ENCODE assay signal across 38 cellular contexts in the genomic region with DNA sequence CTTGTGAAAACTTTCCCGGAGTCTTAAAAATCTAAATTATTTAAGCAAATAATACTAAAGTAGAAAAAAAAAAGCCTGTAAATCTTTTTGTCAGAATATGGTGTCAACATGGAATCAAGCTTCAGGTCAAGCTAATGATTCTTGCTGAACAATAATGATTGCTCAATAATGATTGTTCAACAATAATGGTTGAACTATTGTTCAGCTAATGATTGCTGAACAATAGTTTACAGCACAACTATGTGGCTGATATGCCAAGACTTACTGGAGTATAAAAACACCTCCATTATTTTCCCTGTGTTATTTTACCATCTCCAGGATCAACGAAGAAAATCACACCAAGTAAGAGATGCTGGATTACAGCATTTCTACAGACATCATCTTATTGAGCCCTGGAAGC. TPM values are rescaled to one million over a fixed set of nuclear protein-coding genes. Genes with fewer than 3 reads are reported as not detected.
"Had no signal": no experiment of that assay in that cellular context is flagged by ENCODE, and none has a peak within 500 bp of the region (broad histone marks: within the 10 kb centered on the region; RNA-seq: fewer than 3 reads in every experiment).

No MANE protein-coding gene starts in this region.

- FAIRE-seq: astrocyte, TTC549 had no signal

- ATAC-seq: activated CD8-positive, alpha-beta T cell treated with anti-CD3 and anti-CD28 coated beads for 36 hours; activated naive CD4-positive, alpha-beta T cell treated with anti-CD3 and anti-CD28 coated beads, Interleukin-2, amount 50 U/mL, for 72 hours; activated T-cell treated with anti-CD3 and anti-CD28 coated beads, Interleukin-2, amount 50 U/mL, for 4 hours; activated T-cell treated with anti-CD3 and anti-CD28 coated beads, Interleukin-2, amount 50 U/mL, for 72 hours; activated T-helper 17 cell treated with anti-CD3 and anti-CD28 coated beads, Interleukin-2, amount 50 U/mL, for 72 hours; body of pancreas had no signal

- H3K36me3 ChIP-seq: adrenal gland, brain microvascular endothelial cell, breast epithelium had no signal

- H3K4me1 ChIP-seq: adrenal gland, body of pancreas, breast epithelium had no signal

- H3K27ac ChIP-seq: adrenal gland, body of pancreas, brain microvascular endothelial cell, breast epithelium, VCaP had no signal

- DNase-seq: activated B cell treated with CpG ODN at 0.5 μM for 24 hours; activated CD4-positive, alpha-beta memory T cell treated with anti-CD3 and anti-CD28 coated beads for 36 hours; activated CD4-positive, alpha-beta T cell treated with anti-CD3 and anti-CD28 coated beads for 4 hours; activated CD4-positive, alpha-beta T cell treated with anti-CD3 and anti-CD28 coated beads, Interleukin-2, amount 10 ng/mL, durations not matched to agents 24 days and 14 days; activated CD4-positive, alpha-beta T cell treated with anti-CD3 and anti-CD28 coated beads, Interleukin-2, amount 50 U/mL, for 1 hour; activated CD4-positive, alpha-beta T cell treated with anti-CD3 and anti-CD28 coated beads, Interleukin-2, amount 50 U/mL, for 4 hours; activated CD4-positive, CD25-positive, alpha-beta regulatory T cell treated with anti-CD3 and anti-CD28 coated beads, Interleukin-2, amount 50 U/mL, for 72 hours; activated CD8-positive, alpha-beta memory T cell treated with anti-CD3 and anti-CD28 coated beads, Interleukin-2, amount 50 U/mL, for 4 hours; activated CD8-positive, alpha-beta T cell treated with anti-CD3 and anti-CD28 coated beads for 36 hours; activated effector memory CD4-positive, alpha-beta T cell treated with anti-CD3 and anti-CD28 coated beads, Interleukin-2, amount 50 U/mL, for 16 hours; activated gamma-delta T cell treated with Interleukin-2 at 50 U/mL for 16 hours; activated naive CD4-positive, alpha-beta T cell; activated naive CD4-positive, alpha-beta T cell treated with anti-CD3 and anti-CD28 coated beads for 36 hours; activated naive CD4-positive, alpha-beta T cell treated with anti-CD3 and anti-CD28 coated beads, Interleukin-2, amount 50 U/mL, for 16 hours; activated naive CD8-positive, alpha-beta T cell treated with anti-CD3 and anti-CD28 coated beads for 36 hours; activated T-cell treated with anti-CD3 and anti-CD28 coated beads for 4 hours; activated T-cell treated with anti-CD3 and anti-CD28 coated beads, Interleukin-2, amount 50 U/mL, for 1 hour; activated T-cell treated with anti-CD3 and anti-CD28 coated beads, Interleukin-2, amount 50 U/mL, for 4 hours; activated T-cell treated with anti-CD3 and anti-CD28 coated beads, Interleukin-2, amount 50 U/mL, for 72 hours; adrenal gland; amniotic stem cell; aorta; body of pancreas; brain microvascular endothelial cell; central memory CD4-positive, alpha-beta T cell; T-helper 1 cell; T-helper 2 cell; T-helper 9 cell had no signal

- H3K9me3 ChIP-seq: adrenal gland, body of pancreas, breast epithelium had no signal

- H3K4me3 ChIP-seq: adrenal gland, body of pancreas, breast epithelium had no signal

- H3K27me3 ChIP-seq: adrenal gland, brain microvascular endothelial cell had no signal

RNA-seq across cellular contexts. Expression of a gene that starts 35.1 kb away (rescaled TPM):
- total RNA-seq: activated B cell treated with CpG ODN at 0.5 μM for 24 hours; activated CD4-positive, alpha-beta memory T cell treated with anti-CD3 and anti-CD28 coated beads for 36 hours; activated CD4-positive, alpha-beta T cell treated with anti-CD3 and anti-CD28 coated beads, Interleukin-2, amount 10 ng/mL, durations not matched to agents 24 days and 14 days; activated CD8-positive, alpha-beta memory T cell treated with anti-CD3 and anti-CD28 coated beads for 36 hours; activated CD8-positive, alpha-beta T cell treated with anti-CD3 and anti-CD28 coated beads for 36 hours; activated naive CD4-positive, alpha-beta T cell treated with anti-CD3 and anti-CD28 coated beads for 36 hours; activated naive CD4-positive, alpha-beta T cell treated with anti-CD3 and anti-CD28 coated beads, Interleukin-2, amount 50 U/mL, for 72 hours; activated naive CD8-positive, alpha-beta T cell treated with anti-CD3 and anti-CD28 coated beads for 36 hours; activated T-cell treated with anti-CD3 and anti-CD28 coated beads, Interleukin-2, amount 50 U/mL, for 4 hours; activated T-cell treated with anti-CD3 and anti-CD28 coated beads, Interleukin-2, amount 50 U/mL, for 72 hours; activated T-helper 1 cell treated with anti-CD3 and anti-CD28 coated beads, Interleukin-12 subunit alpha, Interleukin-12 subunit beta, Interleukin-2, Interleukin-4 antibody, amounts not matched to agents 30 ng/mL and 10 ng/mL and 1 ng/mL, durations not matched to agents 14 hours and 24 hours and 36 hours; activated T-helper 17 cell treated with anti-CD3 and anti-CD28 coated beads, Interleukin-2, amount 50 U/mL, for 72 hours; adrenal gland; aorta; astrocyte; cardiac septum; cerebellum had no signal
- polyA plus RNA-seq: adrenal gland had no signal
